In genomic region chr1:218498061-218498938, GRCh38 we compare ENCODE assay signal across 9 cellular contexts.
DNase-seq lines count a peak whose midpoint lies in the region; ATAC-seq and TF ChIP-seq lines count a peak whose summit lies in the region.
"Had no signal": no experiment of that assay in that cellular context is flagged by ENCODE, and none has a peak within 500 bp of the region (broad histone marks: within the 10 kb centered on the region; RNA-seq: fewer than 3 reads in every experiment).

No MANE protein-coding gene starts in this region.

- CTCF ChIA-PET in naive thymus-derived CD4-positive, alpha-beta T cell (lab: Charles Lee), result interaction anchor here (0.6 kb wide), 1 partner anchor 213 kb away, joined by 3 read pairs; no protein-coding TSS in a partner anchor

- POLR2A ChIA-PET in naive thymus-derived CD4-positive, alpha-beta T cell (lab: Charles Lee), result no interaction called here

- H3K79me2 ChIP-seq in OCI-LY3 (ENCODE audit: low read length), result no peaks in the 10 kb centered on the region

- H3K27ac Mint-ChIP-seq in naive thymus-derived CD4-positive, alpha-beta T cell, result no peak overlapping the region

- 0 out of 2 replicates have a peak overlapping the region, but pooled peaks have one; percentile 1 for H3K4me3 ChIP-seq in OCI-LY3 (ENCODE audit: low read length)
- H3K4me3 ChIP-seq in naive thymus-derived CD4-positive, alpha-beta T cell (ENCODE audit: low read length), result no peak overlapping the region

- peak; percentile 10 for ATAC-seq in naive thymus-derived CD4-positive, alpha-beta T cell
- no peak for ATAC-seq in HG02610 (IDR thresholded peaks at IDR 0.05; ENCODE audit: unreplicated experiment)

- H3K4me2 ChIP-seq in OCI-LY3 (ENCODE audit: low read length), result peak overlapping the region; percentile 25

- TF ChIP-seq CTCF in OCI-LY3 (IDR thresholded peaks at IDR 0.05; ENCODE audit: low read depth, low read length), result no peak

- intact Hi-C loops in naive thymus-derived CD4-positive, alpha-beta T cell (cut with micrococcal nuclease), result no loop called here

- H3K27me3 Mint-ChIP-seq in naive thymus-derived CD4-positive, alpha-beta T cell, result peaks cover 0 to 34% (median 9%) of the 10 kb centered on the region in 5 donors

- H3K9ac ChIP-seq in OCI-LY3 (ENCODE audit: low read length), result no peak overlapping the region

- peak overlapping the region; percentile 18; the same call in 1 of the 2 replicates for H2AFZ ChIP-seq in OCI-LY3 (ENCODE audit: low read depth, low read length)

- H3K27ac ChIP-seq in OCI-LY3 (ENCODE audit: low read length) (no peak overlapping the region), epithelial cell of prostate (peak overlapping the region; percentile 78)
- no peak overlapping the region for H3K27ac ChIP-seq in naive thymus-derived CD4-positive, alpha-beta T cell (ENCODE audit: low read depth, low read length)

- H3K27me3 ChIP-seq in OCI-LY3 (ENCODE audit: low read depth, low read length), result no peaks in the 10 kb centered on the region
- H3K27me3 ChIP-seq in naive thymus-derived CD4-positive, alpha-beta T cell (ENCODE audit: control insufficient read depth in 2 of 2, insufficient read depth in 2 of 2, low read length in 2 of 2), result no peaks in the 10 kb centered on the region

- no peaks in the 10 kb centered on the region for H3K9me3 ChIP-seq in OCI-LY3 (ENCODE audit: insufficient read depth, low read length)
- H3K9me3 ChIP-seq in naive thymus-derived CD4-positive, alpha-beta T cell (ENCODE audit: control insufficient read depth in 2 of 3, low read length in 3 of 3), result no peaks in the 10 kb centered on the region

- peaks cover 52% of the 10 kb centered on the region for H3K4me1 ChIP-seq in OCI-LY3 (ENCODE audit: low read length)
- H3K4me1 ChIP-seq in naive thymus-derived CD4-positive, alpha-beta T cell (ENCODE audit: control insufficient read depth in 2 of 2, insufficient read depth in 2 of 2, low read length in 2 of 2), result no peaks in the 10 kb centered on the region

- DNase-seq in AG08395 (ENCODE audit: low spot score), result peak; percentile 61
- no peak for DNase-seq in epithelial cell of prostate (ENCODE audit: low read depth, low spot score)
- DNase-seq in naive thymus-derived CD4-positive, alpha-beta T cell, result no peak
- DNase-seq in COR-L47 (lab: John Stamatoyannopoulos, UW), result no peak
- DNase-seq in SW480 (ENCODE audit: low spot score), result no peak
- no peak for DNase-seq in AML-193 (lab: John Stamatoyannopoulos, UW)
- DNase-seq: activated naive CD4-positive, alpha-beta T cell had no signal

- H3K9me3 Mint-ChIP-seq in naive thymus-derived CD4-positive, alpha-beta T cell, result peaks cover 0 to 1% (median 0%) of the 10 kb centered on the region in 11 donors

- H3K4me3 Mint-ChIP-seq in naive thymus-derived CD4-positive, alpha-beta T cell, result no peak overlapping the region

- H4K20me1 ChIP-seq in OCI-LY3 (ENCODE audit: insufficient read depth, low read length), result no peaks in the 10 kb centered on the region

- H3K36me3 Mint-ChIP-seq in naive thymus-derived CD4-positive, alpha-beta T cell, result no peaks in the 10 kb centered on the region

- H3K36me3 ChIP-seq in OCI-LY3 (replicated peaks; ENCODE audit: low read depth, low read length), result no peaks in the 10 kb centered on the region
- H3K36me3 ChIP-seq in naive thymus-derived CD4-positive, alpha-beta T cell (ENCODE audit: control insufficient read depth in 2 of 3, insufficient read depth in 3 of 3, low read length in 3 of 3), result no peaks in the 10 kb centered on the region

- H3K4me1 Mint-ChIP-seq in naive thymus-derived CD4-positive, alpha-beta T cell, result peaks cover 0 to 6% (median 0%) of the 10 kb centered on the region in 7 donors
